Comparison of ENCODE assay signal across 30 cellular contexts in genomic region chr9:8872802-8873201, GRCh38.
DNase-seq lines count a peak whose midpoint lies in the region; ATAC-seq and TF ChIP-seq lines count a peak whose summit lies in the region.
"Had no signal": no experiment of that assay in that cellular context is flagged by ENCODE, and none has a peak within 500 bp of the region (broad histone marks: within the 10 kb centered on the region; RNA-seq: fewer than 3 reads in every experiment).

No MANE protein-coding gene starts in this region.

- no CpG with 5 or more reads among the region's 3 CpGs for WGBS in H9 (ENCODE audit: extremely low coverage, insufficient read length, low lambda C conversion rate)

- H3K4me3 Mint-ChIP-seq in H9: no peak overlapping the region
- H3K4me3 Mint-ChIP-seq: activated CD4-positive, alpha-beta T cell treated with anti-CD3 and anti-CD28 coated beads for 36 hours; activated naive CD8-positive, alpha-beta T cell; CD8-positive, alpha-beta memory T cell; immature natural killer cell; T-helper 2 cell treated with Interferon-gamma antibody and Interleukin-4, amounts not matched to agents 5 μg/mL and 100 μg/mL, for 36 hours had no signal

- no peak overlapping the region for H3K18ac ChIP-seq in H9 (ENCODE audit: insufficient read length, low read depth, low read length)

- no peak overlapping the region for H2AFZ ChIP-seq in H9 (ENCODE audit: low read length)

- no peaks in the 10 kb centered on the region for H3K36me3 ChIP-seq in WERI-Rb-1
- H3K36me3 ChIP-seq: HAP-1, thyroid gland, uterus had no signal

- no peak overlapping the region for H3K4ac ChIP-seq in H9 (ENCODE audit: low read depth, low read length)

- no peaks in the 10 kb centered on the region for H3K4me1 ChIP-seq in H9 (ENCODE audit: insufficient read depth, low read length)
- H3K4me1 ChIP-seq: thyroid gland, uterus had no signal

- 0 out of 2 replicates have a peak overlapping the region, but pooled peaks have one; percentile 55 for H3K14ac ChIP-seq in H9 (ENCODE audit: insufficient read depth, low read length)

- no peaks in the 10 kb centered on the region for H3K79me2 ChIP-seq in H9 (ENCODE audit: insufficient read depth, low read length)

- H3K27me3 ChIP-seq in H9 (ENCODE audit: insufficient read depth, low read length) (no peaks in the 10 kb centered on the region), WERI-Rb-1 (ENCODE audit: insufficient read depth, low read depth, severe bottlenecking) (no peaks in the 10 kb centered on the region)
- H3K27me3 ChIP-seq: thyroid gland, uterus had no signal

- no peaks in the 10 kb centered on the region for H3K36me3 Mint-ChIP-seq in H9 (ENCODE audit: insufficient read depth in 1 of 3, low read depth in 3 of 3)
- H3K36me3 Mint-ChIP-seq: activated naive CD8-positive, alpha-beta T cell; CD8-positive, alpha-beta memory T cell; immature natural killer cell had no signal

- DNase-seq in H9 (no peak), WERI-Rb-1 (peak; percentile 29), fibroblast of mammary gland (ENCODE audit: low read depth) (peak; percentile 40), pons (ENCODE audit: low spot score) (peak; percentile 67), NCI-H2196 (lab: John Stamatoyannopoulos, UW; ENCODE audit: unreplicated experiment) (no peak)
- DNase-seq: activated CD4-positive, alpha-beta T cell treated with anti-CD3 and anti-CD28 coated beads for 36 hours; activated effector memory CD4-positive, alpha-beta T cell treated with Interleukin-2 at 50 U/mL for 16 hours; CD8-positive, alpha-beta memory T cell; DMS153; immature natural killer cell; KG1; NCI-H1105; NCI-H187; NCI-H2171 treated with DMSO at 0.1 percent for 48 hours; NCI-H524 treated with DMSO at 0.1 percent for 48 hours; posterior cingulate gyrus; right cardiac atrium; SIG-M5; stimulated activated CD4-positive, alpha-beta T cell treated with anti-CD3 and anti-CD28 coated beads, Interleukin-1b, Interleukin-23, amount 100 ng/mL, for 48 hours; stimulated activated naive CD8-positive, alpha-beta T cell treated with anti-CD3 and anti-CD28 coated beads, Interleukin-15, Interleukin-2, amounts not matched to agents 100 U/mL and 50 U/mL, for 24 hours; thyroid gland; uterus had no signal

- no peak overlapping the region for H2BK120ac ChIP-seq in H9 (ENCODE audit: low read depth, low read length, poor library complexity, severe bottlenecking)

- ATAC-seq in GM21360 (IDR thresholded peaks at IDR 0.05; ENCODE audit: unreplicated experiment): no peak
- no peak for ATAC-seq in GM18873 (IDR thresholded peaks at IDR 0.05; ENCODE audit: low FRiP score, unreplicated experiment)
- ATAC-seq: activated CD4-positive, alpha-beta T cell treated with anti-CD3 and anti-CD28 coated beads for 36 hours; Panc1; stimulated activated naive CD8-positive, alpha-beta T cell treated with anti-CD3 and anti-CD28 coated beads, Interleukin-15, Interleukin-2, amounts not matched to agents 100 U/mL and 50 U/mL, for 24 hours had no signal

- no peaks in the 10 kb centered on the region for H3K79me1 ChIP-seq in H9 (ENCODE audit: insufficient read depth, low read depth, low read length, poor library complexity, severe bottlenecking)

- no peak overlapping the region for H3K9ac ChIP-seq in H9 (ENCODE audit: extremely low read depth, insufficient read length, low read length)

- no peak overlapping the region for H2BK5ac ChIP-seq in H9 (ENCODE audit: insufficient read length, low read length)

- H3K27me3 Mint-ChIP-seq in H9 (ENCODE audit: low read depth): no peaks in the 10 kb centered on the region
- H3K27me3 Mint-ChIP-seq: activated CD4-positive, alpha-beta T cell treated with anti-CD3 and anti-CD28 coated beads for 36 hours had no signal

- H4K5ac ChIP-seq in H9 (ENCODE audit: insufficient read length, low read depth, low read length): no peak overlapping the region

- no peak overlapping the region for H4K91ac ChIP-seq in H9 (ENCODE audit: insufficient read length, low read depth, low read length)

- no peak overlapping the region for H3K56ac ChIP-seq in H9 (ENCODE audit: insufficient read length, low read depth, low read length)

- H3T11ph ChIP-seq in H9 (ENCODE audit: low read length): no peak overlapping the region

- no peaks in the 10 kb centered on the region; a peak in 1 of 5 replicates for H3K9me3 Mint-ChIP-seq in H9
- H3K9me3 Mint-ChIP-seq: T-helper 2 cell treated with Interferon-gamma antibody and Interleukin-4, amounts not matched to agents 5 μg/mL and 100 μg/mL, for 36 hours had no signal

- TF ChIP-seq CTCF in H9 (conservative IDR thresholded peaks at IDR 0.05) (no peak), WERI-Rb-1 (IDR thresholded peaks at IDR 0.05; ENCODE audit: low read depth, low read length) (no peak), fibroblast of mammary gland (conservative IDR thresholded peaks at IDR 0.05; ENCODE audit: control insufficient read depth, insufficient read depth, low read depth, low read length) (no peak)

- H4K20me1 ChIP-seq in H9 (ENCODE audit: control insufficient read depth, insufficient read depth, insufficient read length): no peaks in the 10 kb centered on the region

- no peak overlapping the region for H2BK12ac ChIP-seq in H9 (ENCODE audit: insufficient read length, low read depth, low read length)

- no peak overlapping the region for H2BK15ac ChIP-seq in H9 (ENCODE audit: low read depth, low read length)

- H2BK20ac ChIP-seq in H9 (ENCODE audit: low read depth, low read length, poor library complexity, severe bottlenecking): no peak overlapping the region

- peaks cover 15 to 22% of the 10 kb centered on the region in 2 experiments for H3K4me1 Mint-ChIP-seq in H9
- H3K4me1 Mint-ChIP-seq: activated CD4-positive, alpha-beta T cell treated with anti-CD3 and anti-CD28 coated beads for 36 hours; CD8-positive, alpha-beta memory T cell; immature natural killer cell had no signal

- no peaks in the 10 kb centered on the region for H3K9me3 ChIP-seq in H9 (ENCODE audit: control insufficient read depth, low read depth, low read length)
- no peaks in the 10 kb centered on the region for H3K9me3 ChIP-seq in WERI-Rb-1 (ENCODE audit: severe bottlenecking)
- H3K9me3 ChIP-seq: HAP-1, thyroid gland, uterus had no signal

- H4K8ac ChIP-seq in H9 (replicated peaks; ENCODE audit: insufficient read length, low read depth, low read length): no peak overlapping the region

- H3K23me2 ChIP-seq in H9 (ENCODE audit: insufficient read length, low read depth, low read length, poor library complexity, severe bottlenecking): no peaks in the 10 kb centered on the region

- no peak overlapping the region for H3K4me3 ChIP-seq in WERI-Rb-1 (ENCODE audit: low read depth, low read length)
- H3K4me3 ChIP-seq in fibroblast of mammary gland (ENCODE audit: control insufficient read depth, low read depth, low read length): no peak overlapping the region
- H3K4me3 ChIP-seq: HAP-1, smooth muscle cell, thyroid gland, uterus had no signal

- H3K27ac Mint-ChIP-seq in H9: no peak overlapping the region
- H3K27ac Mint-ChIP-seq: activated CD4-positive, alpha-beta T cell treated with anti-CD3 and anti-CD28 coated beads for 36 hours; activated naive CD8-positive, alpha-beta T cell; CD8-positive, alpha-beta memory T cell; immature natural killer cell; T-helper 2 cell treated with Interferon-gamma antibody and Interleukin-4, amounts not matched to agents 5 μg/mL and 100 μg/mL, for 36 hours had no signal

- H3K27ac ChIP-seq in H9 (ENCODE audit: insufficient read length, low read depth, low read length): no peak overlapping the region
- H3K27ac ChIP-seq in WERI-Rb-1: no peak overlapping the region
- H3K27ac ChIP-seq: HL-60, thyroid gland, uterus had no signal

- no peak overlapping the region for H3K4me2 ChIP-seq in H9 (ENCODE audit: insufficient read depth, insufficient read length, low read length)
- H3K4me2 ChIP-seq: smooth muscle cell had no signal

- no peak overlapping the region for H2AK5ac ChIP-seq in H9 (ENCODE audit: insufficient read length, low read length)

- H3K23ac ChIP-seq in H9 (ENCODE audit: insufficient read length, low read depth, low read length): no peak overlapping the region

Comparison
In these comparisons a context has a peak if more than half of its experiments do, and no peak if none do; other contexts are left out.
1. DNase-seq: peak in WERI-Rb-1 (single experiment), fibroblast of mammary gland (single experiment) and pons (single experiment); none in H9 (single experiment) and NCI-H2196 (single experiment).